Comparison of ENCODE assay signal across 8 cellular contexts in genomic region chr4:153651041-153651960, GRCh38. TPM values are rescaled to one million over a fixed set of nuclear protein-coding genes. Genes with fewer than 3 reads are reported as not detected.
A peak's percentile ranks its signal among the peaks of the same experiment; 100 is the strongest.
DNase-seq lines count a peak whose midpoint lies in the region; ATAC-seq and TF ChIP-seq lines count a peak whose summit lies in the region.

No MANE protein-coding gene starts in this region.

- peaks cover 3% of the 10 kb centered on the region for H3K27me3 Mint-ChIP-seq in activated CD4-positive, alpha-beta T cell treated with anti-CD3 and anti-CD28 coated beads, Interleukin-2, amount 10 ng/mL, durations not matched to agents 7 days and 5 days

- no peak overlapping the region for H3K4me3 Mint-ChIP-seq in activated CD4-positive, alpha-beta T cell treated with anti-CD3 and anti-CD28 coated beads, Interleukin-2, amount 10 ng/mL, durations not matched to agents 7 days and 5 days

- ATAC-seq in sciatic nerve (peak; percentile 72), HG02588 (IDR thresholded peaks at IDR 0.05; ENCODE audit: unreplicated experiment) (no peak), HG02840 (IDR thresholded peaks at IDR 0.05; ENCODE audit: low FRiP score, unreplicated experiment) (no peak)

- H3K4me1 Mint-ChIP-seq in activated CD4-positive, alpha-beta T cell treated with anti-CD3 and anti-CD28 coated beads, Interleukin-2, amount 10 ng/mL, durations not matched to agents 7 days and 5 days = peaks cover 37% of the 10 kb centered on the region

- peak; percentile 97 for DNase-seq in Kasumi-1 (lab: John Stamatoyannopoulos, UW)
- DNase-seq in activated CD4-positive, alpha-beta T cell treated with anti-CD3 and anti-CD28 coated beads, Interleukin-2, amount 10 ng/mL, durations not matched to agents 7 days and 5 days = peak; percentile 64
- peak in 3 of 10 donors; percentile 40 to 53 (median 52) for DNase-seq in dorsolateral prefrontal cortex
- no peak for DNase-seq in sciatic nerve (ENCODE audit: low spot score)
- DNase-seq in HPDE6-E6E7 (ENCODE audit: extremely low spot score) = no peak
- DNase-seq in NCI-H2171 (lab: John Stamatoyannopoulos, UW) = no peak

- peak overlapping the region; percentile 89 for H3K27ac Mint-ChIP-seq in activated CD4-positive, alpha-beta T cell treated with anti-CD3 and anti-CD28 coated beads, Interleukin-2, amount 10 ng/mL, durations not matched to agents 7 days and 5 days

- POLR2A ChIA-PET in activated CD4-positive, alpha-beta T cell treated with anti-CD3 and anti-CD28 coated beads, Interleukin-2, amount 10 ng/mL, durations not matched to agents 7 days and 5 days (lab: Charles Lee) = no interaction called here

- H3K36me3 Mint-ChIP-seq in activated CD4-positive, alpha-beta T cell treated with anti-CD3 and anti-CD28 coated beads, Interleukin-2, amount 10 ng/mL, durations not matched to agents 7 days and 5 days (ENCODE audit: low read depth) = no peaks in the 10 kb centered on the region

- H3K27ac ChIP-seq in dorsolateral prefrontal cortex = peak overlapping the region in 49 of 59 donors; percentile 6 to 80 (median 64)

- CTCF ChIA-PET in activated CD4-positive, alpha-beta T cell treated with anti-CD3 and anti-CD28 coated beads, Interleukin-2, amount 10 ng/mL, durations not matched to agents 7 days and 5 days (lab: Charles Lee) = interaction anchor here (0.5 to 2.1 kb wide), 8 partner anchors 7 to 276 kb away, joined by 3 to 7 read pairs (median 3); partner anchors contain the start of gene TMEM131L

- no peak overlapping the region for H3K4me3 ChIP-seq in dorsolateral prefrontal cortex

- H3K27me3 ChIP-seq in dorsolateral prefrontal cortex = no peaks in the 10 kb centered on the region

- intact Hi-C loops in dorsolateral prefrontal cortex (cut with DNase I) = no loop called here
- intact Hi-C loops in sciatic nerve (cut with DNase I) = no loop called here

- TF ChIP-seq CTCF in dorsolateral prefrontal cortex (IDR thresholded peaks at IDR 0.05 in 54 of 56, conservative IDR thresholded peaks at IDR 0.05 in 2 of 56; ENCODE audit: low read depth in 1 of 56, partially characterized antibody in 56 of 56) = no peak

- H3K9me3 Mint-ChIP-seq in activated CD4-positive, alpha-beta T cell treated with anti-CD3 and anti-CD28 coated beads, Interleukin-2, amount 10 ng/mL, durations not matched to agents 7 days and 5 days = no peaks in the 10 kb centered on the region

RNA-seq across cellular contexts. Expression of gene TLR2, which starts 32.8 kb away (rescaled TPM):
- 1 to 10 TPM in 1 of 2 experiments, under 1 TPM in 1; 0.97 to 2.0 TPM for total RNA-seq in activated CD4-positive, alpha-beta T cell treated with anti-CD3 and anti-CD28 coated beads, Interleukin-2, amount 10 ng/mL, durations not matched to agents 7 days and 5 days
- total RNA-seq in dorsolateral prefrontal cortex (10 to 100 TPM in 73 of 120 experiments, 1 to 10 TPM in 47; 1.9 to 39.1 (median 11.7) TPM), sciatic nerve (35.2 TPM)

Comparison
In these comparisons a context has a peak if more than half of its experiments do, and no peak if none do; other contexts are left out.
1. DNase-seq: peak in Kasumi-1 (2 of 2) and activated CD4-positive, alpha-beta T cell treated with anti-CD3 and anti-CD28 coated beads, Interleukin-2, amount 10 ng/mL, durations not matched to agents 7 days and 5 days (single experiment); none in sciatic nerve (single experiment), HPDE6-E6E7 (single experiment) and NCI-H2171 (single experiment).